14 cellular contexts compared by ENCODE assay signal in the genomic region with DNA sequence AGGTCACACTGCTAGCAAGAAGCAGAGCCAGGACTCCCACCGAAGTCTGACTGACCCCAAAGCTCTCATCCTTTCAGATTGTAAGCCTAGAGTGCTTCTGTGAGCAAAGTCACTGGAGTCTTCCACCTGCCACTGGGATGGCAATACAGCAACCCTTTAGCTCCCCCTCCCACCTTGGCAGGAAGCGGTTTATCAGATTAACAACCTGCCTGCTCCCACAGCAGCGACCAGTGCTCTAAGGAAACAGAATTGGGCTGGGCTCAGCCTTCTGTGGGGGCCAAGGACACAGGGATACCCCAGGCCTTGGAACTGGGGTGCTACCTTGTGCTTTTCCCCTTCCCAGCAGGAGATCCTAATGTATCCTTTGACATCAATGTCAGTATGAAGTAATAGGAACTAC.
DNase-seq lines count a peak whose midpoint lies in the region; ATAC-seq and TF ChIP-seq lines count a peak whose summit lies in the region.
"Had no signal": no experiment of that assay in that cellular context is flagged by ENCODE, and none has a peak within 500 bp of the region (broad histone marks: within the 10 kb centered on the region; RNA-seq: fewer than 3 reads in every experiment).

No MANE protein-coding gene starts in this region.

- WGBS in esophagus muscularis mucosa: 72% methylated on average over 3 of the region's 3 CpGs

- no peak overlapping the region for H3K4me3 ChIP-seq in CD4-positive, alpha-beta memory T cell (ENCODE audit: low read length in 2 of 2)
- H3K4me3 ChIP-seq in esophagus muscularis mucosa (no peak overlapping the region), lower lobe of right lung (no peak overlapping the region)
- H3K4me3 ChIP-seq: lung, ovary had no signal

- TF ChIP-seq EP300 in esophagus muscularis mucosa (IDR thresholded peaks at IDR 0.05): no peak

- no peaks in the 10 kb centered on the region for H3K27me3 ChIP-seq in CD4-positive, alpha-beta memory T cell (ENCODE audit: insufficient read depth, low read length)
- H3K27me3 ChIP-seq in esophagus muscularis mucosa: no peaks in the 10 kb centered on the region
- H3K27me3 ChIP-seq in lower lobe of right lung (ENCODE audit: low read depth): no peaks in the 10 kb centered on the region
- H3K27me3 ChIP-seq: ovary had no signal

- no peaks in the 10 kb centered on the region for H3K9me3 ChIP-seq in CD4-positive, alpha-beta memory T cell (ENCODE audit: control insufficient read depth in 1 of 2, low read length in 2 of 2)
- no peaks in the 10 kb centered on the region for H3K9me3 ChIP-seq in esophagus muscularis mucosa
- H3K9me3 ChIP-seq in lower lobe of right lung: no peaks in the 10 kb centered on the region
- H3K9me3 ChIP-seq: ovary had no signal

- peaks cover 29% of the 10 kb centered on the region for H3K4me1 ChIP-seq in CD4-positive, alpha-beta memory T cell (ENCODE audit: insufficient read depth, low read length)
- no peaks in the 10 kb centered on the region for H3K4me1 ChIP-seq in esophagus muscularis mucosa
- H3K4me1 ChIP-seq in lower lobe of right lung: no peaks in the 10 kb centered on the region

- POLR2A ChIA-PET in CD4-positive, alpha-beta memory T cell (lab: Charles Lee; ENCODE audit: partially characterized antibody): interaction anchor here (0.8 to 1.7 kb wide), 5 partner anchors 12 to 173 kb away, joined by 3 to 5 read pairs (median 3); a partner anchor contains a TSS
- POLR2A ChIA-PET in T-cell (lab: Charles Lee): interaction anchor here in 1 of 2 donors (1.0 kb wide), 2 partner anchors 55 to 72 kb away, joined by 3 to 4 read pairs; no protein-coding TSS in a partner anchor

- peak; percentile 22 to 55 (median 43) for DNase-seq in CD4-positive, alpha-beta memory T cell
- DNase-seq in T-cell: peak in 33 of 34 experiments; percentile 10 to 55 (median 27)
- DNase-seq in activated T-cell treated with anti-CD3 and anti-CD28 coated beads, Interleukin-2, amount 50 U/mL, for 24 hours: peak; percentile 50
- peak; percentile 91 for DNase-seq in esophagus muscularis mucosa (ENCODE audit: extremely low spot score)
- no peak for DNase-seq in SW480 (ENCODE audit: low spot score)
- no peak for DNase-seq in NCI-H1930 (lab: John Stamatoyannopoulos, UW)
- no peak for DNase-seq in lower lobe of right lung
- DNase-seq: IMR-90; NCI-H1694 treated with DMSO at 0.1 percent for 48 hours; NCI-H774; ovary; stimulated activated naive B cell treated with anti-CD40 and anti-IgM and Interleukin-4, amounts not matched to agents 10 μg/mL and 1 μg/mL and 100 μg/mL, for 72 hours had no signal

- peaks cover 33 to 54% (median 37%) of the 10 kb centered on the region in 4 donors for H3K4me1 Mint-ChIP-seq in CD4-positive, alpha-beta memory T cell
- peaks cover 35 to 55% (median 39%) of the 10 kb centered on the region in 3 donors for H3K4me1 Mint-ChIP-seq in T-cell
- H3K4me1 Mint-ChIP-seq in activated T-cell treated with anti-CD3 and anti-CD28 coated beads, Interleukin-2, amount 50 U/mL, for 24 hours (ENCODE audit: low read depth): peaks cover 31% of the 10 kb centered on the region
- H3K4me1 Mint-ChIP-seq: stimulated activated naive B cell treated with anti-CD40 and anti-IgM and Interleukin-4, amounts not matched to agents 10 μg/mL and 1 μg/mL and 100 μg/mL, for 72 hours had no signal

- TF ChIP-seq CTCF in esophagus muscularis mucosa (IDR thresholded peaks at IDR 0.05): no peak
- TF ChIP-seq CTCF in lower lobe of right lung (IDR thresholded peaks at IDR 0.05): no peak

- ATAC-seq in T-cell (replicated peaks in 1 of 4) (peak; percentile 83 to 95 (median 89)), HG03432 (IDR thresholded peaks at IDR 0.05; ENCODE audit: unreplicated experiment) (no peak), lower lobe of right lung (no peak)
- ATAC-seq: stimulated activated naive B cell treated with anti-CD40 and anti-IgM and Interleukin-4, amounts not matched to agents 10 μg/mL and 1 μg/mL and 100 μg/mL, for 72 hours had no signal

- H3K27ac ChIP-seq in CD4-positive, alpha-beta memory T cell (ENCODE audit: low read depth, low read length): no peak overlapping the region
- H3K27ac ChIP-seq in esophagus muscularis mucosa (replicated peaks in 1 of 4) (no peak overlapping the region), lower lobe of right lung (no peak overlapping the region)
- H3K27ac ChIP-seq: ovary had no signal

- no peaks in the 10 kb centered on the region for H3K36me3 ChIP-seq in CD4-positive, alpha-beta memory T cell (ENCODE audit: insufficient read depth, low read length)
- H3K36me3 ChIP-seq in esophagus muscularis mucosa (no peaks in the 10 kb centered on the region), lower lobe of right lung (no peaks in the 10 kb centered on the region)
- H3K36me3 ChIP-seq: ovary had no signal

- no peaks in the 10 kb centered on the region for H3K27me3 Mint-ChIP-seq in CD4-positive, alpha-beta memory T cell
- H3K27me3 Mint-ChIP-seq in T-cell: no peaks in the 10 kb centered on the region
- no peaks in the 10 kb centered on the region for H3K27me3 Mint-ChIP-seq in activated T-cell treated with anti-CD3 and anti-CD28 coated beads, Interleukin-2, amount 50 U/mL, for 24 hours
- H3K27me3 Mint-ChIP-seq: stimulated activated naive B cell treated with anti-CD40 and anti-IgM and Interleukin-4, amounts not matched to agents 10 μg/mL and 1 μg/mL and 100 μg/mL, for 72 hours had no signal

- CTCF ChIA-PET in CD4-positive, alpha-beta memory T cell (lab: Charles Lee; ENCODE audit: partially characterized antibody): interaction anchor here (2.7 to 3.1 kb wide), 3 partner anchors 75 to 101 kb away, joined by 10 to 13 read pairs (median 12); no protein-coding TSS in a partner anchor
- CTCF ChIA-PET in T-cell (lab: Charles Lee): interaction anchor here (0.6 to 1.2 kb wide), 5 partner anchors 40 to 100 kb away, joined by 3 to 7 read pairs (median 4); no protein-coding TSS in a partner anchor

- no peak for TF ChIP-seq POLR2A in esophagus muscularis mucosa (IDR thresholded peaks at IDR 0.05; ENCODE audit: low read depth)

- intact Hi-C loops in CD4-positive, alpha-beta memory T cell (cut with micrococcal nuclease): loop anchor here (5.0 kb wide), 1 partner anchor 98 kb away; no protein-coding TSS in a partner anchor
- intact Hi-C loops in esophagus muscularis mucosa (cut with DNase I) (no loop called here), lower lobe of right lung (cut with DNase I) (no loop called here)

- peak overlapping the region in 7 of 8 donors; percentile 53 to 79 (median 56) for H3K4me3 Mint-ChIP-seq in CD4-positive, alpha-beta memory T cell
- peak overlapping the region in 2 of 3 donors; percentile 21 to 51 for H3K4me3 Mint-ChIP-seq in T-cell
- H3K4me3 Mint-ChIP-seq in activated T-cell treated with anti-CD3 and anti-CD28 coated beads, Interleukin-2, amount 50 U/mL, for 24 hours: no peak overlapping the region
- H3K4me3 Mint-ChIP-seq: stimulated activated naive B cell treated with anti-CD40 and anti-IgM and Interleukin-4, amounts not matched to agents 10 μg/mL and 1 μg/mL and 100 μg/mL, for 72 hours had no signal

- peak overlapping the region in 6 of 7 donors; percentile 19 to 91 (median 43) for H3K27ac Mint-ChIP-seq in CD4-positive, alpha-beta memory T cell
- peak overlapping the region; percentile 68 to 77 for H3K27ac Mint-ChIP-seq in T-cell
- H3K27ac Mint-ChIP-seq in activated T-cell treated with anti-CD3 and anti-CD28 coated beads, Interleukin-2, amount 50 U/mL, for 24 hours: peak overlapping the region; percentile 55
- H3K27ac Mint-ChIP-seq: stimulated activated naive B cell treated with anti-CD40 and anti-IgM and Interleukin-4, amounts not matched to agents 10 μg/mL and 1 μg/mL and 100 μg/mL, for 72 hours had no signal

- no peaks in the 10 kb centered on the region for H3K36me3 Mint-ChIP-seq in CD4-positive, alpha-beta memory T cell
- H3K36me3 Mint-ChIP-seq in T-cell: no peaks in the 10 kb centered on the region
- H3K36me3 Mint-ChIP-seq in activated T-cell treated with anti-CD3 and anti-CD28 coated beads, Interleukin-2, amount 50 U/mL, for 24 hours (ENCODE audit: low read depth): no peaks in the 10 kb centered on the region
- H3K36me3 Mint-ChIP-seq: stimulated activated naive B cell treated with anti-CD40 and anti-IgM and Interleukin-4, amounts not matched to agents 10 μg/mL and 1 μg/mL and 100 μg/mL, for 72 hours had no signal

- H3K9me3 Mint-ChIP-seq in CD4-positive, alpha-beta memory T cell: peaks cover 0 to 1% (median 0%) of the 10 kb centered on the region in 8 donors
- no peaks in the 10 kb centered on the region for H3K9me3 Mint-ChIP-seq in T-cell
- H3K9me3 Mint-ChIP-seq in activated T-cell treated with anti-CD3 and anti-CD28 coated beads, Interleukin-2, amount 50 U/mL, for 24 hours: no peaks in the 10 kb centered on the region
- H3K9me3 Mint-ChIP-seq: stimulated activated naive B cell treated with anti-CD40 and anti-IgM and Interleukin-4, amounts not matched to agents 10 μg/mL and 1 μg/mL and 100 μg/mL, for 72 hours had no signal

Comparison
In these comparisons a context has a peak if more than half of its experiments do, and no peak if none do; other contexts are left out.
1. DNase-seq: peak in CD4-positive, alpha-beta memory T cell (5 of 5), T-cell (33 of 34), activated T-cell treated with anti-CD3 and anti-CD28 coated beads, Interleukin-2, amount 50 U/mL, for 24 hours (single experiment) and esophagus muscularis mucosa (single experiment); none in SW480 (single experiment), NCI-H1930 (0 of 2) and lower lobe of right lung (single experiment).
2. ATAC-seq: peak in T-cell (4 of 4); none in HG03432 (single experiment) and lower lobe of right lung (0 of 2).
3. Peak in every context shown above with its lines, with median percentiles within 50 percentile points of each other: H3K27ac Mint-ChIP-seq.